Comparison of ENCODE assay signal across 27 cellular contexts in genomic region chr13:51235186-51235585, GRCh38. TPM values are rescaled to one million over a fixed set of nuclear protein-coding genes. Genes with fewer than 3 reads are reported as not detected.
"Had no signal": no experiment of that assay in that cellular context is flagged by ENCODE, and none has a peak within 500 bp of the region (broad histone marks: within the 10 kb centered on the region; RNA-seq: fewer than 3 reads in every experiment).

No MANE protein-coding gene starts in this region.

- H3K27ac ChIP-seq: epithelial cell of prostate, foreskin keratinocyte, neural progenitor cell, testis had no signal

- H3K4me2 ChIP-seq: neural progenitor cell had no signal

- H3K9me3 ChIP-seq: esophagus squamous epithelium, right lobe of liver, testis had no signal

- DNase-seq: activated CD4-positive, alpha-beta T cell treated with anti-CD3 and anti-CD28 coated beads for 1 hour; activated CD4-positive, alpha-beta T cell treated with anti-CD3 and anti-CD28 coated beads, Interleukin-2, amount 50 U/mL, for 1 hour; activated CD8-positive, alpha-beta T cell treated with anti-CD3 and anti-CD28 coated beads for 36 hours; activated gamma-delta T cell treated with Interleukin-2 at 50 U/mL for 16 hours; activated naive CD4-positive, alpha-beta T cell treated with anti-CD3 and anti-CD28 coated beads, Interleukin-2, amount 50 U/mL, for 16 hours; activated T-cell treated with anti-CD3 and anti-CD28 coated beads, Interleukin-2, amount 50 U/mL, for 4 hours; amygdala; caudate nucleus; esophagus squamous epithelium; foreskin keratinocyte; heart left ventricle; hypothalamus; immature natural killer cell; kidney; left colon; natural killer cell; right lobe of liver; stimulated activated CD4-positive, alpha-beta T cell treated with anti-CD3 and anti-CD28 coated beads, Interleukin-12 subunit alpha, Interleukin-12 subunit beta, amount 100 ng/mL, for 4 hours; stimulated activated CD4-positive, alpha-beta T cell treated with anti-CD3 and anti-CD28 coated beads, Interleukin-4, amount 100 ng/mL, for 1 hour; stimulated activated naive CD8-positive, alpha-beta T cell treated with anti-CD3 and anti-CD28 coated beads, Interleukin-15, Interleukin-2, amounts not matched to agents 100 U/mL and 50 U/mL, for 24 hours; T-helper 2 cell; testis; trophoblast cell had no signal

- ATAC-seq: activated CD8-positive, alpha-beta T cell treated with anti-CD3 and anti-CD28 coated beads for 36 hours; activated T-cell treated with anti-CD3 and anti-CD28 coated beads, Interleukin-2, amount 50 U/mL, for 4 hours; activated T-helper 17 cell treated with anti-CD3 and anti-CD28 coated beads, Interleukin-2, amount 50 U/mL, for 72 hours; foreskin keratinocyte; left colon; natural killer cell; stimulated activated naive CD8-positive, alpha-beta T cell treated with anti-CD3 and anti-CD28 coated beads, Interleukin-15, Interleukin-2, amounts not matched to agents 100 U/mL and 50 U/mL, for 24 hours had no signal

- H3K9ac ChIP-seq: neural progenitor cell had no signal

- H3K36me3 ChIP-seq: esophagus squamous epithelium, right lobe of liver had no signal

- H3K4me1 ChIP-seq: foreskin keratinocyte, right lobe of liver had no signal

- H3K27me3 ChIP-seq: heart left ventricle, neural progenitor cell, right lobe of liver, testis had no signal

- H3K4me3 ChIP-seq: esophagus squamous epithelium, heart left ventricle, neural progenitor cell, right lobe of liver, testis had no signal

- H2AFZ ChIP-seq: neural progenitor cell had no signal

- FAIRE-seq: kidney, urothelium cell line had no signal

RNA-seq across cellular contexts. Expression of gene FAM124A, which starts 13.0 kb away (rescaled TPM):
- total RNA-seq: natural killer cell had no signal
